Comparison of ENCODE assay signal across 8 cellular contexts in the genomic region with DNA sequence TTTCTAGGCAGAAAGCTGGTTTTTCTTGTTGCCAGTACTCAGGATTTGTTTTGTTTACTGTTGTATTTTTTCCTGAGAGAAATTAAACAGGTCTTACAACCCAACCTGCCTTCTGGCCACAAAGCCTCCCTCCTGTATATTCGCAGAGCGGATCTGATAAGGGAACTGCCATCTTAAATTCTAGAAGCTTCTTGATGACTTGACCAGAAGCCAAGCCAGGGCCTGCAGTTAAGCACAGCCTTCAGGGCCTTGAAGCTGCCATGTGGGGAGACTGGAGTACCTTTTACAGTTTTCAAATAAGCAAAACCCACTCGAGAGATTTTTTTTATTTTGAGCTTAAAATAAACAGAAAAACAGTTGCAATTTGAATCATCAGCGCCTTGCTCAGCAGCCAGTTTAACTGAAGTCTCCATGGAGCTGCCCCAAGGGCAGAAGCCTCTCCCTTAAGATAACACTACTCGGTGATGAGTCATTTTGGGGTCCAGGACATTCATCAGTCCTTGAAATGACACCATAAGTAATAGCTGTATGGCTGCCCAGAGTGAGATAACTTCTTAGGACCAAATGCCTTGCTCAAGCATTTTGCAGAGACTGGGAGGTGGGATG. TPM values are rescaled to one million over a fixed set of nuclear protein-coding genes. Genes with fewer than 3 reads are reported as not detected.
DNase-seq lines count a peak whose midpoint lies in the region; ATAC-seq and TF ChIP-seq lines count a peak whose summit lies in the region.

No MANE protein-coding gene starts in this region.

- TF ChIP-seq CTCF in omental fat pad (IDR thresholded peaks at IDR 0.05) = no peak

- TF ChIP-seq POLR2A in erythroblast (IDR thresholded peaks at IDR 0.05; ENCODE audit: low read length) = no peak

- ATAC-seq in GM21423 (IDR thresholded peaks at IDR 0.05; ENCODE audit: unreplicated experiment) = peak; percentile 60
- peak; percentile 79 for ATAC-seq in HG03575 (IDR thresholded peaks at IDR 0.05; ENCODE audit: extremely low read depth, insufficient number of reproducible peaks, low FRiP score, unreplicated experiment)
- ATAC-seq in omental fat pad (ENCODE audit: low FRiP score) = no peak

- DNase-seq in Daoy (ENCODE audit: low read depth) (peak; percentile 72), erythroblast (lab: John Stamatoyannopoulos, UW) (peak; percentile 67 to 84), middle frontal gyrus (ENCODE audit: extremely low spot score, low spot score) (no peak), omental fat pad (ENCODE audit: low spot score) (no peak), NCI-H2107 treated with DMSO at 0.1 percent for 48 hours (lab: John Stamatoyannopoulos, UW; ENCODE audit: unreplicated experiment) (no peak)
- DNase-seq in activated CD8-positive, alpha-beta memory T cell treated with anti-CD3 and anti-CD28 coated beads, Interleukin-2, amount 50 U/mL, for 4 hours = no peak

RNA-seq across cellular contexts. Expression of a gene that starts 51.5 kb away (rescaled TPM):
- 2.5 and 4.8 TPM in 2 replicates for total RNA-seq in Daoy (2014; rRNA removed; shearing (Covaris generic))
- 10 to 100 TPM in 2 of 4 donors, 1 to 10 TPM in 2; 6.3 to 18.0 (median 10.4) TPM for total RNA-seq in omental fat pad

Comparison
In these comparisons a context has a peak if more than half of its experiments do, and no peak if none do; other contexts are left out.
1. DNase-seq: peak in Daoy (single experiment) and erythroblast (2 of 2); none in middle frontal gyrus (single experiment), omental fat pad (single experiment), NCI-H2107 treated with DMSO at 0.1 percent for 48 hours (single experiment) and activated CD8-positive, alpha-beta memory T cell treated with anti-CD3 and anti-CD28 coated beads, Interleukin-2, amount 50 U/mL, for 4 hours (single experiment).